15 cellular contexts compared by ENCODE assay signal in genomic region chr5:151062405-151063135, GRCh38. TPM values are rescaled to one million over a fixed set of nuclear protein-coding genes. Genes with fewer than 3 reads are reported as not detected.
A peak's percentile ranks its signal among the peaks of the same experiment; 100 is the strongest.
DNase-seq lines count a peak whose midpoint lies in the region; ATAC-seq, FAIRE-seq and TF ChIP-seq lines count a peak whose summit lies in the region.
"Had no signal": no experiment of that assay in that cellular context is flagged by ENCODE, and none has a peak within 500 bp of the region (broad histone marks: within the 10 kb centered on the region; RNA-seq: fewer than 3 reads in every experiment).

No MANE protein-coding gene starts in this region.

- TF ChIP-seq CTCF in heart left ventricle (IDR thresholded peaks at IDR 0.05) = no peak
- TF ChIP-seq CTCF in GM12878 (IDR thresholded peaks at IDR 0.05 in 2 of 3, conservative IDR thresholded peaks at IDR 0.05 in 1 of 3; ENCODE audit: control insufficient read depth in 2 of 3, extremely low read depth in 1 of 3, insufficient read depth in 1 of 3, low read depth in 3 of 3, low read length in 3 of 3) = no peak
- TF ChIP-seq CTCF in lung (IDR thresholded peaks at IDR 0.05; ENCODE audit: control extremely low read depth, extremely low read depth) = no peak
- TF ChIP-seq CTCF in upper lobe of left lung (IDR thresholded peaks at IDR 0.05) = no peak

- 71 to 82% (median 75%) methylated on average over 5 of the region's 5 CpGs for WGBS in heart left ventricle, 4 donors
- 97% methylated on average over 5 of the region's 5 CpGs for WGBS in GM12878 (ENCODE audit: insufficient coverage, insufficient replicate concordance, low lambda C conversion rate, missing lambda C conversion rate)
- WGBS in lung, 2 donors = 92% methylated on average over 5 of the region's 5 CpGs
- 96 to 98% methylated on average over 5 of the region's 5 CpGs for WGBS in upper lobe of left lung, 2 donors

- TF ChIP-seq POLR2A in heart left ventricle (IDR thresholded peaks at IDR 0.05) (no peak), GM12878 (IDR thresholded peaks at IDR 0.05; ENCODE audit: low read depth, low read length) (peak; percentile 25; the same call in 1 of the 2 replicates), upper lobe of left lung (IDR thresholded peaks at IDR 0.05) (no peak)

- DNase-seq in heart left ventricle (no peak), cardiac septum (ENCODE audit: low spot score) (no peak), GM12878 (ENCODE audit: low read depth, low spot score) (no peak), lung (ENCODE audit: low spot score) (no peak), upper lobe of left lung (no peak), NCI-H82 (lab: John Stamatoyannopoulos, UW) (no peak)
- no peak for DNase-seq in stimulated activated CD4-positive, alpha-beta T cell treated with anti-CD3 and anti-CD28 coated beads, Interleukin-2, amount 100 ng/mL, for 48 hours
- DNase-seq: activated CD4-positive, alpha-beta T cell treated with anti-CD3 and anti-CD28 coated beads, Interleukin-2, amount 50 U/mL, for 1 hour; DMS79; dorsolateral prefrontal cortex; foreskin keratinocyte; stimulated activated CD4-positive, alpha-beta T cell treated with anti-CD3 and anti-CD28 coated beads, Interleukin-12 subunit alpha, Interleukin-12 subunit beta, amount 100 ng/mL, for 4 hours had no signal

- H3K4me2 ChIP-seq in GM12878 (ENCODE audit: control insufficient read depth, insufficient read depth) = no peak overlapping the region

- CTCF ChIA-PET in GM12878 (lab: Yijun Ruan, JAX) = interaction anchor here (0.7 to 1.9 kb wide), 5 partner anchors 11 to 55 kb away, joined by 3 to 10 read pairs (median 3); no protein-coding TSS in a partner anchor

- no peak overlapping the region for H2AFZ ChIP-seq in GM12878 (ENCODE audit: control insufficient read depth, low read depth, low read length)

- in situ Hi-C loops in GM12878 (cut with MboI) = no loop called here

- H3K27ac ChIP-seq in heart left ventricle (peak overlapping the region in 11 of 12 donors; percentile 79 to 97 (median 87)), GM12878 (ENCODE audit: control insufficient read depth, insufficient read depth) (no peak overlapping the region; the same call in none of the 2 replicates), lung (ENCODE audit: low read depth in 1 of 2, low read length in 1 of 2) (peak overlapping the region; percentile 75 to 76), upper lobe of left lung (peak overlapping the region; percentile 67 to 83 (median 74))
- H3K27ac ChIP-seq: foreskin keratinocyte had no signal

- no peak for FAIRE-seq in GM12878 (lab: Jason Lieb, UNC)
- FAIRE-seq: GM12891 had no signal

- no peak for TF ChIP-seq RAD21 in GM12878 (IDR thresholded peaks at IDR 0.05; ENCODE audit: insufficient read depth, low read depth, low read length)

- H3K36me3 ChIP-seq in heart left ventricle (peaks cover 0 to 71% (median 51%) of the 10 kb centered on the region in 9 donors), GM12878 (ENCODE audit: control insufficient read depth in 2 of 2, insufficient read depth in 2 of 2, low read length in 1 of 2) (peaks cover 55 to 82% of the 10 kb centered on the region in 2 experiments), lung (ENCODE audit: control insufficient read depth in 2 of 2, insufficient read depth in 2 of 2, low read length in 2 of 2) (peaks cover 0 to 49% of the 10 kb centered on the region in 2 donors), upper lobe of left lung (peaks cover 13 to 63% (median 33%) of the 10 kb centered on the region in 4 donors)

- H3K27me3 ChIP-seq in heart left ventricle = no peaks in the 10 kb centered on the region
- no peaks in the 10 kb centered on the region for H3K27me3 ChIP-seq in GM12878 (replicated peaks in 1 of 2; ENCODE audit: control insufficient read depth in 2 of 2, insufficient read depth in 2 of 2, low read length in 1 of 2)
- no peaks in the 10 kb centered on the region for H3K27me3 ChIP-seq in lung (ENCODE audit: control insufficient read depth, insufficient read depth)
- no peaks in the 10 kb centered on the region for H3K27me3 ChIP-seq in upper lobe of left lung
- H3K27me3 ChIP-seq: dorsolateral prefrontal cortex, foreskin keratinocyte had no signal

- H3K4me1 ChIP-seq in heart left ventricle (peaks cover 15 to 99% (median 75%) of the 10 kb centered on the region in 12 donors), GM12878 (ENCODE audit: control insufficient read depth, insufficient read depth, low read length) (peaks cover 76% of the 10 kb centered on the region), lung (ENCODE audit: control insufficient read depth in 2 of 2, insufficient read depth in 2 of 2, low read length in 2 of 2) (peaks cover 30 to 59% of the 10 kb centered on the region in 2 donors), upper lobe of left lung (peaks cover 54 to 75% (median 68%) of the 10 kb centered on the region in 4 donors)

- no peaks in the 10 kb centered on the region for H3K9me3 ChIP-seq in heart left ventricle
- no peaks in the 10 kb centered on the region for H3K9me3 ChIP-seq in GM12878 (replicated peaks; ENCODE audit: control insufficient read depth, insufficient read depth, low read length)
- H3K9me3 ChIP-seq in lung (ENCODE audit: control insufficient read depth in 2 of 2, insufficient read depth in 1 of 2, low read length in 1 of 2) = no peaks in the 10 kb centered on the region
- no peaks in the 10 kb centered on the region for H3K9me3 ChIP-seq in upper lobe of left lung

- ATAC-seq in heart left ventricle (peak in 3 of 4 donors; percentile 1 to 16 (median 7)), GM12878 (no peak), lung (ENCODE audit: insufficient read depth, low FRiP score) (no peak), upper lobe of left lung (ENCODE audit: low FRiP score in 2 of 2) (no peak), HG03354 (IDR thresholded peaks at IDR 0.05; ENCODE audit: poor library complexity, severe bottlenecking, unreplicated experiment) (no peak)
- ATAC-seq: activated naive CD4-positive, alpha-beta T cell treated with anti-CD3 and anti-CD28 coated beads, Interleukin-2, amount 50 U/mL, for 72 hours had no signal

- RAD21 ChIA-PET in GM12878 (lab: Charles Lee; ENCODE audit: unreplicated experiment) = interaction anchor here (1.1 to 2.9 kb wide), 3 partner anchors 53 to 79 kb away, joined by 3 to 19 read pairs (median 8); no protein-coding TSS in a partner anchor

- no peak for TF ChIP-seq EP300 in GM12878 (IDR thresholded peaks at IDR 0.05; ENCODE audit: borderline replicate concordance in 1 of 2, control insufficient read depth in 1 of 2, low read depth in 2 of 2, low read length in 2 of 2)
- no peak for TF ChIP-seq EP300 in upper lobe of left lung (IDR thresholded peaks at IDR 0.05)

- H3K79me2 ChIP-seq in GM12878 (ENCODE audit: control insufficient read depth, insufficient read depth, low read length) = peaks cover 79% of the 10 kb centered on the region

- POLR2A ChIA-PET in GM12878 (lab: Charles Lee) = interaction anchor here (1.1 kb wide), 1 partner anchor 18 kb away, joined by 3 read pairs; no protein-coding TSS in a partner anchor

- no peak overlapping the region; the same call in 1 of the 2 replicates for H3K9ac ChIP-seq in GM12878 (ENCODE audit: control insufficient read depth, insufficient read depth, low read length)

- intact Hi-C loops in heart left ventricle (cut with DNase I) (loop anchor here in 4 of 10 donors (5.0 kb wide), 3 partner anchors 40 to 175 kb away; no protein-coding TSS in a partner anchor), cardiac septum (cut with DNase I) (no loop called here), GM12878 (cut with micrococcal nuclease; ENCODE audit: unreplicated experiment) (no loop called here)

- no TSS peak for BruUV-seq in GM12878 (replicated peaks; lab: Mats Ljungman, UMichigan)

- peaks cover 28% of the 10 kb centered on the region for H4K20me1 ChIP-seq in GM12878 (ENCODE audit: control insufficient read depth, insufficient read depth)

- H3K4me3 ChIP-seq in heart left ventricle (no peak overlapping the region), GM12878 (no peak overlapping the region), lung (no peak overlapping the region), upper lobe of left lung (no peak overlapping the region)
- H3K4me3 ChIP-seq: dorsolateral prefrontal cortex had no signal

- SMC1A ChIA-PET in GM12878 (lab: Charles Lee; ENCODE audit: uncharacterized antibody, unreplicated experiment) = interaction anchor here (0.5 to 3.8 kb wide), 8 partner anchors 8 to 67 kb away, joined by 3 to 21 read pairs (median 3); no protein-coding TSS in a partner anchor

RNA-seq across cellular contexts. Expression of gene TNIP1, which starts 18.3 kb away (rescaled TPM):
- 100 to 1,000 TPM in 8 of 9 donors, 10 to 100 TPM in 1; 86.0 to 180 (median 122) TPM for total RNA-seq in heart left ventricle
- 10 to 100 TPM; 97.1 to 97.6 TPM for polyA plus RNA-seq in heart left ventricle
- 110 TPM for total RNA-seq in cardiac septum
- 372 and 425 TPM in 2 replicates for total RNA-seq in GM12878 (2013; cell fraction: nucleolus; rRNA removed)
- total RNA-seq in GM12878 (2014; rRNA removed) = 203 and 223 TPM in 2 replicates
- 147 and 148 TPM in 2 replicates for total RNA-seq in GM12878 (2014; rRNA removed; fragmentation: Illumina TruSeq; extraction: Trizol)
- 279 and 289 TPM in 2 replicates for total RNA-seq in GM12878 (2021)
- 132 TPM for polyA plus RNA-seq in GM12878 (2011; ENCODE audit: low read depth)
- polyA plus RNA-seq in GM12878 (2011; rRNA removed) = 156 and 178 TPM in 2 replicates
- 190 and 206 TPM in 2 replicates for polyA plus RNA-seq in GM12878 (2011; cell fraction: cytosol; rRNA removed)
- polyA plus RNA-seq in GM12878 (2011; cell fraction: nucleus; rRNA removed) = 272 and 287 TPM in 2 replicates
- 262 and 278 TPM in 2 replicates for polyA plus RNA-seq in GM12878 (2012)
- 107 and 151 TPM in 2 replicates for polyA plus RNA-seq in GM12878 (2014; fragmentation: Illumina TruSeq; extraction: Trizol)
- 10 to 100 TPM in 1 of 2 experiments, 1 to 10 TPM in 1; 4.4 to 13.7 TPM for polyA plus RNA-seq in GM12878 (2014; fragmentation: Nextera tagmentation; extraction: Ambion mirVana)
- polyA plus RNA-seq in GM12878 (2014; rRNA removed) = 199 and 200 TPM in 2 replicates
- 100 to 1,000 TPM; 112 to 117 TPM for polyA plus RNA-seq in GM12878 (2016; fragmentation: Nextera tagmentation; extraction: Ambion mirVana)
- 245 and 345 TPM in 2 replicates for polyA minus RNA-seq in GM12878 (2011; rRNA and poly(A)+ RNA removed)
- polyA minus RNA-seq in GM12878 (2011; cell fraction: cytosol; rRNA and poly(A)+ RNA removed) = 117 and 134 TPM in 2 replicates
- polyA minus RNA-seq in GM12878 (2011; cell fraction: nucleus; rRNA and poly(A)+ RNA removed) = 165 and 259 TPM in 2 replicates
- total RNA-seq in lung = 100 to 1,000 TPM; 116 to 142 TPM
- polyA plus RNA-seq in lung = 100 to 1,000 TPM in 1 of 2 donors, 10 to 100 TPM in 1; 81.5 to 308 TPM
- total RNA-seq in upper lobe of left lung = 100 to 1,000 TPM; 109 to 166 (median 130) TPM

RNA-seq across cellular contexts. Expression of gene GPX3, which starts 42.2 kb away (rescaled TPM):
- 1,000 to 10,000 TPM in 2 of 9 donors, 100 to 1,000 TPM in 7; 416 to 1,563 (median 738) TPM for total RNA-seq in heart left ventricle
- polyA plus RNA-seq in heart left ventricle = 1,000 to 10,000 TPM in 1 of 2 donors, 100 to 1,000 TPM in 1; 819 to 1,415 TPM
- 461 TPM for total RNA-seq in cardiac septum
- not detected in 2 replicates for total RNA-seq in GM12878 (2013; cell fraction: nucleolus; rRNA removed)
- 0.22 TPM in 1 of 2 replicates, not detected in the other for total RNA-seq in GM12878 (2014; rRNA removed)
- total RNA-seq in GM12878 (2014; rRNA removed; fragmentation: Illumina TruSeq; extraction: Trizol) = not detected in 2 replicates
- 0.38 and 0.45 TPM in 2 replicates for total RNA-seq in GM12878 (2021)
- 0.37 TPM for polyA plus RNA-seq in GM12878 (2011; ENCODE audit: low read depth)
- 0.04 TPM in 1 of 2 replicates, not detected in the other for polyA plus RNA-seq in GM12878 (2011; rRNA removed)
- 0.07 TPM in 1 of 2 replicates, not detected in the other for polyA plus RNA-seq in GM12878 (2011; cell fraction: cytosol; rRNA removed)
- not detected in 2 replicates for polyA plus RNA-seq in GM12878 (2011; cell fraction: nucleus; rRNA removed)
- polyA plus RNA-seq in GM12878 (2012) = 0.81 and 1.3 TPM in 2 replicates
- polyA plus RNA-seq in GM12878 (2014; fragmentation: Illumina TruSeq; extraction: Trizol) = 0.09 and 0.19 TPM in 2 replicates
- under 1 TPM in 1 of 2 experiments, not detected in 1; 0.15 TPM for polyA plus RNA-seq in GM12878 (2014; fragmentation: Nextera tagmentation; extraction: Ambion mirVana)
- polyA plus RNA-seq in GM12878 (2014; rRNA removed) = 0.12 and 0.32 TPM in 2 replicates
- polyA plus RNA-seq in GM12878 (2016; fragmentation: Nextera tagmentation; extraction: Ambion mirVana) = 1 to 10 TPM in 1 of 2 experiments, under 1 TPM in 1; 0.91 to 1.0 TPM
- not detected in 2 replicates for polyA minus RNA-seq in GM12878 (2011; rRNA and poly(A)+ RNA removed)
- polyA minus RNA-seq in GM12878 (2011; cell fraction: cytosol; rRNA and poly(A)+ RNA removed) = not detected in 2 replicates
- not detected in 2 replicates for polyA minus RNA-seq in GM12878 (2011; cell fraction: nucleus; rRNA and poly(A)+ RNA removed)
- 100 to 1,000 TPM in 1 of 2 donors, 10 to 100 TPM in 1; 99.0 to 586 TPM for total RNA-seq in lung
- 1,000 to 10,000 TPM; 1,067 to 1,457 TPM for polyA plus RNA-seq in lung
- total RNA-seq in upper lobe of left lung = 1,000 to 10,000 TPM in 4 of 6 donors, 100 to 1,000 TPM in 2; 876 to 1,536 (median 1,027) TPM

Comparison
In these comparisons a context has a peak if more than half of its experiments do, and no peak if none do; other contexts are left out.
1. ATAC-seq: peak in heart left ventricle (3 of 4); none in GM12878 (single experiment), lung (single experiment), upper lobe of left lung (0 of 2) and HG03354 (single experiment).
2. RNA of gene GPX3, which starts 42.2 kb away (total RNA-seq): 876 to 1,536 TPM in upper lobe of left lung, 416 to 1,563 TPM in heart left ventricle, 99.0 to 586 TPM in lung and 461 TPM in cardiac septum (single experiment); 0.22 to 0.45 TPM in GM12878; every median in the first group is over 10 times any median in the second.